Comparison of ENCODE assay signal across 11 cellular contexts in genomic region chr5:55897905-55898304, GRCh38. TPM values are rescaled to one million over a fixed set of nuclear protein-coding genes. Genes with fewer than 3 reads are reported as not detected.
DNase-seq lines count a peak whose midpoint lies in the region; ATAC-seq and TF ChIP-seq lines count a peak whose summit lies in the region.
"Had no signal": no experiment of that assay in that cellular context is flagged by ENCODE, and none has a peak within 500 bp of the region (broad histone marks: within the 10 kb centered on the region; RNA-seq: fewer than 3 reads in every experiment).

No MANE protein-coding gene starts in this region.

- H3K4me1 ChIP-seq in gastrocnemius medialis, result peaks cover 9 to 14% of the 10 kb centered on the region in 2 donors

- DNase-seq in ELF-1 (ENCODE audit: low read depth, low spot score) (peak; percentile 78), NCI-H446 treated with DMSO at 0.1 percent for 48 hours (lab: John Stamatoyannopoulos, UW) (peak; percentile 30), coronary artery (ENCODE audit: low spot score) (no peak), gastrocnemius medialis (peak in 1 of 2 donors; percentile 47), NAMALWA (ENCODE audit: low spot score) (no peak), cerebellar nuclear complex (lab: John Stamatoyannopoulos, UW) (no peak)
- DNase-seq: activated CD8-positive, alpha-beta memory T cell treated with anti-CD3 and anti-CD28 coated beads for 24 hours had no signal

- no peaks in the 10 kb centered on the region for H3K9me3 ChIP-seq in gastrocnemius medialis

- peak; percentile 39 to 46 for ATAC-seq in gastrocnemius medialis
- ATAC-seq in HG03175 (IDR thresholded peaks at IDR 0.05; ENCODE audit: unreplicated experiment), result no peak
- ATAC-seq in HG03457 (IDR thresholded peaks at IDR 0.05; ENCODE audit: unreplicated experiment), result no peak

- in situ Hi-C loops in gastrocnemius medialis (cut with MboI; ENCODE audit: low sequenced_read_pairs in 4 of 4), result no loop called here

- no peaks in the 10 kb centered on the region for H3K27me3 ChIP-seq in gastrocnemius medialis

- intact Hi-C loops in gastrocnemius medialis (cut with DNase I; ENCODE audit: low total_unique reads), result no loop called here

- H3K27ac ChIP-seq in coronary artery (no peak overlapping the region), gastrocnemius medialis (no peak overlapping the region)

- TF ChIP-seq CTCF in coronary artery (IDR thresholded peaks at IDR 0.05) (no peak), gastrocnemius medialis (IDR thresholded peaks at IDR 0.05 in 4 of 5, conservative IDR thresholded peaks at IDR 0.05 in 1 of 5) (no peak)

- peak overlapping the region; percentile 45 for H3K4me3 ChIP-seq in coronary artery
- peak overlapping the region in 1 of 4 donors; percentile 39 for H3K4me3 ChIP-seq in gastrocnemius medialis
- H3K4me3 ChIP-seq: skin epidermis had no signal

- no peak for TF ChIP-seq POLR2A in gastrocnemius medialis (IDR thresholded peaks at IDR 0.05)

- no peaks in the 10 kb centered on the region for H3K36me3 ChIP-seq in gastrocnemius medialis

RNA-seq across cellular contexts. Expression of gene IL31RA, which starts 46.7 kb away (rescaled TPM):
- under 1 TPM in 1 of 4 donors, not detected in 3; 0.29 TPM for total RNA-seq in gastrocnemius medialis
- total RNA-seq: OCI-LY7 had no signal

Comparison
In these comparisons a context has a peak if more than half of its experiments do, and no peak if none do; other contexts are left out.
1. DNase-seq: peak in ELF-1 (single experiment) and NCI-H446 treated with DMSO at 0.1 percent for 48 hours (single experiment); none in coronary artery (single experiment), NAMALWA (single experiment) and cerebellar nuclear complex (0 of 2).
2. ATAC-seq: peak in gastrocnemius medialis (2 of 2); none in HG03175 (single experiment) and HG03457 (single experiment).